Comparison of ENCODE assay signal across 8 cellular contexts in the genomic region with DNA sequence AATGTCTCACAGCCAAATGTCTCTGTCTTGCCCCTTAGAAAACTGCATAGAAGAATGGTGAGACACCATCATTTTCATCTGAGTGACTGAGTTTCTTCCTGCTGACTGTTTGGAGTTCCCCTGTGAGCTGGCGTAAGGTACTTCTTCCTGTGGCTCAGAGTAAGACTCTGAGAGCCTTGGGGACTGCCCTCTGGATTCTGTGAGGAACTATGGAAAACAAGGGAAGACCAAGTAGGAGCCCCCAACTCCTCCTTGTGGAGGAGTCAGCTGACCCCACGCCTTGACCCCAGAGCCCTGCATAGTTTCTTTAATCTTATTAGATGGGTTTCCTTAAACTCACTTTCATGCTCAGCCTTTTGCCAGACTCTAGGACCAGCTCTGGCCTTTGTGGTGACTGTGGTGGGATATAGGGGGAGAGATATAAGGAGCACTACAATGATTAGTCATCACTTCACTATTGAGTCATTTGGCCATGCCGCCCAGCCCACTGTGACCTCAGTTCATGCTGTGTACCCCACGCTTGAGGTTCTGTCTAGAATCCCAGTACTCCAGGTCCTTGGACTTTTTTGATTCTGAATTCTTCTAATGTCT. TPM values are rescaled to one million over a fixed set of nuclear protein-coding genes. Genes with fewer than 3 reads are reported as not detected.
DNase-seq lines count a peak whose midpoint lies in the region; ATAC-seq and TF ChIP-seq lines count a peak whose summit lies in the region.

No MANE protein-coding gene starts in this region.

- H3K27me3 Mint-ChIP-seq in activated CD4-positive, alpha-beta T cell treated with anti-CD3 and anti-CD28 coated beads, Interleukin-2, amount 10 ng/mL, durations not matched to agents 7 days and 5 days: no peaks in the 10 kb centered on the region

- CTCF ChIA-PET in AG04449 (lab: Yijun Ruan, JAX): no interaction called here
- CTCF ChIA-PET in activated CD4-positive, alpha-beta T cell treated with anti-CD3 and anti-CD28 coated beads, Interleukin-2, amount 10 ng/mL, durations not matched to agents 7 days and 5 days (lab: Charles Lee): interaction anchor here (0.6 to 3.6 kb wide), 9 partner anchors 11 to 302 kb away, joined by 3 to 16 read pairs (median 4); no protein-coding TSS in a partner anchor

- H3K27ac Mint-ChIP-seq in activated CD4-positive, alpha-beta T cell treated with anti-CD3 and anti-CD28 coated beads, Interleukin-2, amount 10 ng/mL, durations not matched to agents 7 days and 5 days: peak overlapping the region; percentile 85

- H3K4me3 Mint-ChIP-seq in activated CD4-positive, alpha-beta T cell treated with anti-CD3 and anti-CD28 coated beads, Interleukin-2, amount 10 ng/mL, durations not matched to agents 7 days and 5 days: peak overlapping the region; percentile 26

- H3K9me3 Mint-ChIP-seq in activated CD4-positive, alpha-beta T cell treated with anti-CD3 and anti-CD28 coated beads, Interleukin-2, amount 10 ng/mL, durations not matched to agents 7 days and 5 days: no peaks in the 10 kb centered on the region

- POLR2A ChIA-PET in AG04449 (lab: Yijun Ruan, JAX): no interaction called here
- POLR2A ChIA-PET in activated CD4-positive, alpha-beta T cell treated with anti-CD3 and anti-CD28 coated beads, Interleukin-2, amount 10 ng/mL, durations not matched to agents 7 days and 5 days (lab: Charles Lee): no interaction called here

- intact Hi-C loops in left cardiac atrium (cut with DNase I): no loop called here

- no peak overlapping the region for H3K4me3 ChIP-seq in AG04449 (ENCODE audit: low read depth, low read length)

- peaks cover 83% of the 10 kb centered on the region for H3K4me1 Mint-ChIP-seq in activated CD4-positive, alpha-beta T cell treated with anti-CD3 and anti-CD28 coated beads, Interleukin-2, amount 10 ng/mL, durations not matched to agents 7 days and 5 days

- peaks cover 55% of the 10 kb centered on the region for H3K36me3 Mint-ChIP-seq in activated CD4-positive, alpha-beta T cell treated with anti-CD3 and anti-CD28 coated beads, Interleukin-2, amount 10 ng/mL, durations not matched to agents 7 days and 5 days (ENCODE audit: low read depth)

- peak; percentile 71 for ATAC-seq in GM19438 (IDR thresholded peaks at IDR 0.05; ENCODE audit: low read depth, unreplicated experiment)
- ATAC-seq in HG03442 (IDR thresholded peaks at IDR 0.05; ENCODE audit: unreplicated experiment): peak; percentile 92
- no peak for ATAC-seq in left cardiac atrium

- DNase-seq in AG04449 (ENCODE audit: low read depth, low spot score): peak; percentile 38
- peak; percentile 47 for DNase-seq in activated CD4-positive, alpha-beta T cell treated with anti-CD3 and anti-CD28 coated beads, Interleukin-2, amount 10 ng/mL, durations not matched to agents 7 days and 5 days
- peak; percentile 42 for DNase-seq in fibroblast of peridontal ligament (ENCODE audit: extremely low read depth)
- DNase-seq in DMS53 treated with DMSO at 0.1 percent for 48 hours (lab: John Stamatoyannopoulos, UW; ENCODE audit: unreplicated experiment): no peak
- DNase-seq in left cardiac atrium: no peak
- DNase-seq in NCI-H1048 (lab: John Stamatoyannopoulos, UW): no peak

- TF ChIP-seq CTCF in AG04449 (IDR thresholded peaks at IDR 0.05; ENCODE audit: insufficient read depth, low read length, missing control alignments): no peak

RNA-seq across cellular contexts. Expression of gene FAM133B, which starts 51.8 kb away (rescaled TPM):
- total RNA-seq in activated CD4-positive, alpha-beta T cell treated with anti-CD3 and anti-CD28 coated beads, Interleukin-2, amount 10 ng/mL, durations not matched to agents 7 days and 5 days: 10 to 100 TPM; 30.3 to 34.0 TPM
- 10 to 100 TPM; 13.0 to 14.2 TPM for total RNA-seq in left cardiac atrium

Comparison
In these comparisons a context has a peak if more than half of its experiments do, and no peak if none do; other contexts are left out.
1. DNase-seq: peak in AG04449 (single experiment), activated CD4-positive, alpha-beta T cell treated with anti-CD3 and anti-CD28 coated beads, Interleukin-2, amount 10 ng/mL, durations not matched to agents 7 days and 5 days (single experiment) and fibroblast of peridontal ligament (single experiment); none in DMS53 treated with DMSO at 0.1 percent for 48 hours (single experiment), left cardiac atrium (single experiment) and NCI-H1048 (single experiment).
2. ATAC-seq: peak in GM19438 (single experiment) and HG03442 (single experiment); none in left cardiac atrium (0 of 2).